Comparison of ENCODE assay signal across 18 cellular contexts in genomic region chr15:65642588-65642987, GRCh38.
"Had no signal": no experiment of that assay in that cellular context is flagged by ENCODE, and none has a peak within 500 bp of the region (broad histone marks: within the 10 kb centered on the region; RNA-seq: fewer than 3 reads in every experiment).

No MANE protein-coding gene starts in this region.

- H3K9me3 ChIP-seq: gastrocnemius medialis, neutrophil, tibial nerve had no signal

- H3K36me3 Mint-ChIP-seq: brain had no signal

- H3K27me3 Mint-ChIP-seq: activated CD4-positive, alpha-beta T cell treated with anti-CD3 and anti-CD28 coated beads, Interleukin-2, amount 10 ng/mL, durations not matched to agents 24 days and 14 days; activated naive CD8-positive, alpha-beta T cell treated with anti-CD3 and anti-CD28 coated beads for 36 hours; central memory CD8-positive, alpha-beta T cell; effector memory CD8-positive, alpha-beta T cell; naive thymus-derived CD4-positive, alpha-beta T cell had no signal

- H3K4me1 ChIP-seq: gastrocnemius medialis had no signal

- DNase-seq: activated CD4-positive, alpha-beta T cell treated with anti-CD3 and anti-CD28 coated beads, Interleukin-2, amount 10 ng/mL, durations not matched to agents 24 days and 14 days; activated CD4-positive, CD25-positive, alpha-beta regulatory T cell; activated naive CD8-positive, alpha-beta T cell treated with anti-CD3 and anti-CD28 coated beads for 36 hours; amygdala; effector memory CD8-positive, alpha-beta T cell; erythroblast; gastrocnemius medialis; mammary epithelial cell; naive thymus-derived CD4-positive, alpha-beta T cell; stimulated activated naive CD4-positive, alpha-beta T cell treated with Interleukin-2 at 50 U/mL for 16 hours; substantia nigra had no signal

- H3K27me3 ChIP-seq: gastrocnemius medialis, neutrophil, tibial nerve had no signal

- ATAC-seq: effector memory CD8-positive, alpha-beta T cell; gastrocnemius medialis; left lobe of liver; naive thymus-derived CD4-positive, alpha-beta T cell had no signal

- H3K9ac ChIP-seq: parathyroid adenoma had no signal

- H3K4me3 Mint-ChIP-seq: activated CD4-positive, alpha-beta T cell treated with anti-CD3 and anti-CD28 coated beads, Interleukin-2, amount 10 ng/mL, durations not matched to agents 24 days and 14 days; activated naive CD8-positive, alpha-beta T cell treated with anti-CD3 and anti-CD28 coated beads for 36 hours; activated T-helper 1 cell treated with anti-CD3 and anti-CD28 coated beads, Interleukin-12 subunit alpha, Interleukin-12 subunit beta, Interleukin-2, Interleukin-4 antibody, amounts not matched to agents 30 ng/mL and 10 ng/mL and 1 ng/mL, durations not matched to agents 14 hours and 24 hours and 36 hours; brain; central memory CD8-positive, alpha-beta T cell; effector memory CD8-positive, alpha-beta T cell; naive thymus-derived CD4-positive, alpha-beta T cell had no signal

- H3K36me3 ChIP-seq: gastrocnemius medialis, neutrophil had no signal

- H2AFZ ChIP-seq: parathyroid adenoma had no signal

- H3K9me3 Mint-ChIP-seq: activated CD4-positive, alpha-beta T cell treated with anti-CD3 and anti-CD28 coated beads, Interleukin-2, amount 10 ng/mL, durations not matched to agents 24 days and 14 days; activated naive CD8-positive, alpha-beta T cell treated with anti-CD3 and anti-CD28 coated beads for 36 hours; activated T-helper 1 cell treated with anti-CD3 and anti-CD28 coated beads, Interleukin-12 subunit alpha, Interleukin-12 subunit beta, Interleukin-2, Interleukin-4 antibody, amounts not matched to agents 30 ng/mL and 10 ng/mL and 1 ng/mL, durations not matched to agents 14 hours and 24 hours and 36 hours; brain; central memory CD8-positive, alpha-beta T cell; effector memory CD8-positive, alpha-beta T cell; naive thymus-derived CD4-positive, alpha-beta T cell had no signal

- H3K4me3 ChIP-seq: gastrocnemius medialis, tibial nerve had no signal

- H3K27ac ChIP-seq: gastrocnemius medialis, neutrophil, parathyroid adenoma, tibial nerve had no signal

- H3K27ac Mint-ChIP-seq: activated CD4-positive, alpha-beta T cell treated with anti-CD3 and anti-CD28 coated beads, Interleukin-2, amount 10 ng/mL, durations not matched to agents 24 days and 14 days; activated naive CD8-positive, alpha-beta T cell treated with anti-CD3 and anti-CD28 coated beads for 36 hours; activated T-helper 1 cell treated with anti-CD3 and anti-CD28 coated beads, Interleukin-12 subunit alpha, Interleukin-12 subunit beta, Interleukin-2, Interleukin-4 antibody, amounts not matched to agents 30 ng/mL and 10 ng/mL and 1 ng/mL, durations not matched to agents 14 hours and 24 hours and 36 hours; brain had no signal
